ENCODE assay signal across 23 cellular contexts in genomic region chr10:47029181-47029971, GRCh38.
DNase-seq lines count a peak whose midpoint lies in the region; ATAC-seq and TF ChIP-seq lines count a peak whose summit lies in the region.
"Had no signal": no experiment of that assay in that cellular context is flagged by ENCODE, and none has a peak within 500 bp of the region (broad histone marks: within the 10 kb centered on the region; RNA-seq: fewer than 3 reads in every experiment).

No MANE protein-coding gene starts in this region.

- no peak for TF ChIP-seq CTCF in WERI-Rb-1 (IDR thresholded peaks at IDR 0.05; ENCODE audit: low read depth, low read length)
- TF ChIP-seq CTCF in stomach (IDR thresholded peaks at IDR 0.05) = no peak
- no peak for TF ChIP-seq CTCF in brain microvascular endothelial cell (IDR thresholded peaks at IDR 0.05; ENCODE audit: low read depth, low read length, missing control alignments)

- intact Hi-C loops in stomach (cut with DNase I; ENCODE audit: low total_unique reads) = loop anchor here (5.0 kb wide), 1 partner anchor 288 kb away; no protein-coding TSS in a partner anchor

- no peak overlapping the region for H2BK5ac ChIP-seq in mesendoderm (ENCODE audit: low read length)

- no peak overlapping the region for H3K56ac ChIP-seq in mesendoderm (ENCODE audit: low read length)

- peak; percentile 7 to 9 for DNase-seq in activated T-cell treated with anti-CD3 and anti-CD28 coated beads, Interleukin-2, amount 50 U/mL, for 48 hours
- DNase-seq in activated T-cell treated with anti-CD3 and anti-CD28 coated beads, Interleukin-2, amount 50 U/mL, for 4 hours = no peak
- DNase-seq in WERI-Rb-1 = peak; percentile 71
- peak; percentile 37 for DNase-seq in islet precursor cell
- peak; percentile 19 for DNase-seq in stomach
- DNase-seq in brain microvascular endothelial cell = no peak
- DNase-seq in mesendoderm = no peak
- DNase-seq: activated CD4-positive, alpha-beta T cell treated with anti-CD3 and anti-CD28 coated beads for 4 hours; activated naive CD4-positive, alpha-beta T cell treated with anti-CD3 and anti-CD28 coated beads for 36 hours; anterior cingulate cortex; effector CD4-positive, alpha-beta T cell; left cardiac atrium; NCI-H2171 treated with DMSO at 0.1 percent for 48 hours; NCI-H774; stimulated activated CD4-positive, alpha-beta T cell treated with anti-CD3 and anti-CD28 coated beads, Interleukin-12 subunit alpha, Interleukin-12 subunit beta, amount 100 ng/mL, for 4 hours; SW 1271 had no signal

- no peak overlapping the region for H2BK120ac ChIP-seq in mesendoderm (ENCODE audit: low read depth, low read length)

- no peaks in the 10 kb centered on the region for H3K36me3 Mint-ChIP-seq in activated T-cell treated with anti-CD3 and anti-CD28 coated beads, Interleukin-2, amount 50 U/mL, for 4 hours (ENCODE audit: insufficient read depth)
- H3K36me3 Mint-ChIP-seq: IgD-negative memory B cell had no signal

- H2AK5ac ChIP-seq in mesendoderm (ENCODE audit: low read length) = no peak overlapping the region

- ATAC-seq in activated T-cell treated with anti-CD3 and anti-CD28 coated beads, Interleukin-2, amount 50 U/mL, for 4 hours = no peak
- no peak for ATAC-seq in HG03378 (IDR thresholded peaks at IDR 0.05; ENCODE audit: unreplicated experiment)
- ATAC-seq: A549, left cardiac atrium, mucosa of descending colon had no signal

- H3K4me1 ChIP-seq in stomach (no peaks in the 10 kb centered on the region), mesendoderm (ENCODE audit: control insufficient read depth, low read depth, low read length) (no peaks in the 10 kb centered on the region)
- H3K4me1 ChIP-seq: A549, vagina had no signal

- H3K27me3 ChIP-seq in WERI-Rb-1 (ENCODE audit: insufficient read depth, low read depth, severe bottlenecking) = no peaks in the 10 kb centered on the region
- H3K27me3 ChIP-seq in stomach = no peaks in the 10 kb centered on the region
- H3K27me3 ChIP-seq in brain microvascular endothelial cell (replicated peaks) = no peaks in the 10 kb centered on the region
- no peaks in the 10 kb centered on the region for H3K27me3 ChIP-seq in mesendoderm (ENCODE audit: insufficient read depth, low read length, poor library complexity)
- H3K27me3 ChIP-seq: vagina had no signal

- no peak overlapping the region for H3K4ac ChIP-seq in mesendoderm (ENCODE audit: low read depth, low read length)

- H3K27ac ChIP-seq in WERI-Rb-1 (no peak overlapping the region), stomach (no peak overlapping the region), brain microvascular endothelial cell (no peak overlapping the region), mesendoderm (ENCODE audit: low read depth, low read length) (no peak overlapping the region)
- H3K27ac ChIP-seq: A549, C4-2B, vagina had no signal

- no peaks in the 10 kb centered on the region for H3K36me3 ChIP-seq in WERI-Rb-1
- H3K36me3 ChIP-seq in stomach = no peaks in the 10 kb centered on the region
- no peaks in the 10 kb centered on the region for H3K36me3 ChIP-seq in brain microvascular endothelial cell (replicated peaks)
- no peaks in the 10 kb centered on the region for H3K36me3 ChIP-seq in mesendoderm (ENCODE audit: control insufficient read depth, insufficient read depth, low read length)
- H3K36me3 ChIP-seq: vagina had no signal

- H3K27me3 Mint-ChIP-seq in activated T-cell treated with anti-CD3 and anti-CD28 coated beads, Interleukin-2, amount 50 U/mL, for 4 hours (ENCODE audit: low read depth) = no peaks in the 10 kb centered on the region
- H3K27me3 Mint-ChIP-seq: central memory CD8-positive, alpha-beta T cell; IgD-negative memory B cell had no signal

- no peak overlapping the region for H3K4me3 Mint-ChIP-seq in activated T-cell treated with anti-CD3 and anti-CD28 coated beads, Interleukin-2, amount 50 U/mL, for 4 hours
- H3K4me3 Mint-ChIP-seq: activated naive CD4-positive, alpha-beta T cell treated with anti-CD3 and anti-CD28 coated beads for 36 hours; central memory CD8-positive, alpha-beta T cell; IgD-negative memory B cell had no signal

- no peaks in the 10 kb centered on the region for H3K9me3 Mint-ChIP-seq in activated T-cell treated with anti-CD3 and anti-CD28 coated beads, Interleukin-2, amount 50 U/mL, for 4 hours
- H3K9me3 Mint-ChIP-seq: activated naive CD4-positive, alpha-beta T cell treated with anti-CD3 and anti-CD28 coated beads for 36 hours; central memory CD8-positive, alpha-beta T cell; IgD-negative memory B cell had no signal

- peaks cover 4% of the 10 kb centered on the region for H3K4me1 Mint-ChIP-seq in activated T-cell treated with anti-CD3 and anti-CD28 coated beads, Interleukin-2, amount 50 U/mL, for 4 hours (ENCODE audit: low read depth)
- H3K4me1 Mint-ChIP-seq: central memory CD8-positive, alpha-beta T cell had no signal

- H3K4me3 ChIP-seq in WERI-Rb-1 (ENCODE audit: low read depth, low read length) (no peak overlapping the region), stomach (no peak overlapping the region), brain microvascular endothelial cell (ENCODE audit: low read depth, low read length) (no peak overlapping the region), mesendoderm (ENCODE audit: low read length) (no peak overlapping the region)
- H3K4me3 ChIP-seq: A549, mucosa of descending colon, vagina had no signal

- H4K8ac ChIP-seq in mesendoderm (ENCODE audit: low read depth, low read length) = no peak overlapping the region

- H3K79me1 ChIP-seq in mesendoderm (ENCODE audit: low read length) = no peaks in the 10 kb centered on the region

- no peak for TF ChIP-seq EP300 in stomach (IDR thresholded peaks at IDR 0.05)

- no peak overlapping the region for H3K23ac ChIP-seq in mesendoderm (ENCODE audit: low read length)

- H2BK15ac ChIP-seq in mesendoderm (replicated peaks; ENCODE audit: low read depth) = no peak overlapping the region

- no peak overlapping the region for H4K5ac ChIP-seq in mesendoderm (ENCODE audit: low read length)

- no peak overlapping the region for H3K9ac ChIP-seq in mesendoderm (ENCODE audit: low read length)

- TF ChIP-seq POLR2A in stomach (IDR thresholded peaks at IDR 0.05) = no peak

- WGBS in stomach, 5 donors = 84 to 89% (median 84%) methylated on average over 10 to 13 of the region's 13 CpGs
- no CpG with 5 or more reads among the region's 13 CpGs for WGBS in mesendoderm (ENCODE audit: extremely low coverage, insufficient coverage, low lambda C conversion rate)

- H3K18ac ChIP-seq in mesendoderm (ENCODE audit: low read length) = no peak overlapping the region

- in situ Hi-C loops in brain microvascular endothelial cell (cut with HindIII; ENCODE audit: low pct_ligation_motif_present, low sequenced_read_pairs) = loop anchor here (25.0 kb wide), 1 partner anchor 283 kb away; the partner anchor contains the start of genes GDF10 and GDF2

- H3K79me2 ChIP-seq in mesendoderm (ENCODE audit: control insufficient read depth, insufficient read depth, low read length) = no peaks in the 10 kb centered on the region

- H3K4me2 ChIP-seq in mesendoderm (ENCODE audit: low read length) = no peak overlapping the region
- H3K4me2 ChIP-seq: A549 had no signal

- H3K9me3 ChIP-seq in WERI-Rb-1 (ENCODE audit: severe bottlenecking) (peaks cover 5% of the 10 kb centered on the region), stomach (no peaks in the 10 kb centered on the region)
- H3K9me3 ChIP-seq: A549, mucosa of descending colon, vagina had no signal

Comparison
In these comparisons a context has a peak if more than half of its experiments do, and no peak if none do; other contexts are left out.
1. DNase-seq: peak in activated T-cell treated with anti-CD3 and anti-CD28 coated beads, Interleukin-2, amount 50 U/mL, for 48 hours (2 of 2), WERI-Rb-1 (single experiment), islet precursor cell (single experiment) and stomach (single experiment); none in activated T-cell treated with anti-CD3 and anti-CD28 coated beads, Interleukin-2, amount 50 U/mL, for 4 hours (single experiment), brain microvascular endothelial cell (single experiment) and mesendoderm (single experiment).